In the genomic region with DNA sequence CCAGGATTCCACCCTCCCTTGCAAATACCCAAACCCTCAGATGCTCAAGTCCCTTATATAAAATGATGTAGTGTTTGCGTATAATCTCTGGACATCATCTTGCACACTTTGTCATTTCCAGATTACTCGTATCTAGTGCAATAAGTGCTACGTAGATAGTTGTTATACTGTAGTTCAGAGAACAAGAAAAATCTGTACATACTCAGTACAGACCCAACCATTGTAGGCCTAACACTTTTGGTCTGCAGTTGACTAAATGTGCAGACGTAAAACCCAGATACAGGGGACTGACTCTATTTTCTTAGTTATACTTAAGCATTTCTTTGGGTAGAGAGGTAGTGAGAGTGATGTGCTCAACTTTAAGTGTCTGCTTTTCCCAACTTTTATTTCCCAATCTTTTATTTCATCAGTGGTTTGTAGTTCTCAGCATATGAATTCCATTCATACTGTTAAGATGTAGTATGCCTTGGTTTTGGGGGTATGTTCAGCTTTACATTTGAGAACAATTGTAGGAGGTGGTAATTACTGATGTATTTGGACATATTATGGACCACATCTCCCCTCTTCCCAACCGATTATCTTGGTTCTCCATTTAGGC, we compare ENCODE assay signal across 21 cellular contexts. TPM values are rescaled to one million over a fixed set of nuclear protein-coding genes. Genes with fewer than 3 reads are reported as not detected.
A peak's percentile ranks its signal among the peaks of the same experiment; 100 is the strongest.
DNase-seq lines count a peak whose midpoint lies in the region; ATAC-seq and TF ChIP-seq lines count a peak whose summit lies in the region.
"Had no signal": no experiment of that assay in that cellular context is flagged by ENCODE, and none has a peak within 500 bp of the region (broad histone marks: within the 10 kb centered on the region; RNA-seq: fewer than 3 reads in every experiment).

No MANE protein-coding gene starts in this region.

- no peak overlapping the region for H4K5ac ChIP-seq in IMR-90 (ENCODE audit: low read depth, low read length)

- peaks cover 8 to 10% of the 10 kb centered on the region in 2 experiments; a peak in 1 of 4 replicates for H3K79me1 ChIP-seq in IMR-90 (ENCODE audit: low read depth in 1 of 2, low read length in 2 of 2)

- H3K4me3 ChIP-seq in breast epithelium (no peak overlapping the region), IMR-90 (ENCODE audit: insufficient read depth, low read depth, low read length) (no peak overlapping the region)
- H3K4me3 ChIP-seq: body of pancreas, esophagus squamous epithelium, heart right ventricle, PC-9, upper lobe of left lung had no signal

- CTCF ChIA-PET in MCF 10A (lab: Yijun Ruan, JAX) = interaction anchor here (0.7 kb wide), 1 partner anchor 57 kb away, joined by 4 read pairs; no protein-coding TSS in a partner anchor
- CTCF ChIA-PET in IMR-90 (lab: Yijun Ruan, JAX) = no interaction called here

- no peak overlapping the region for H2BK120ac ChIP-seq in IMR-90 (ENCODE audit: low read depth, low read length)

- DNase-seq in MCF 10A (ENCODE audit: unreplicated experiment) = no peak
- DNase-seq in breast epithelium (ENCODE audit: low spot score in 2 of 2) = no peak
- DNase-seq in IMR-90 = peak; percentile 5
- DNase-seq in fibroblast of gingiva (ENCODE audit: low read depth) = peak; percentile 15
- no peak for DNase-seq in stimulated activated naive B cell treated with anti-CD40 and anti-IgM and Interleukin-4, amounts not matched to agents 10 μg/mL and 1 μg/mL and 100 μg/mL, for 72 hours
- DNase-seq in NAMALWA (ENCODE audit: low spot score) = no peak
- DNase-seq in NCI-H2029 treated with DMSO at 0.1 percent for 48 hours (lab: John Stamatoyannopoulos, UW) = no peak
- DNase-seq in cerebellar nuclear complex (lab: John Stamatoyannopoulos, UW) = no peak
- DNase-seq: ACHN; activated naive CD4-positive, alpha-beta T cell treated with anti-CD3 and anti-CD28 coated beads, Interleukin-2, amount 50 U/mL, for 16 hours; body of pancreas; CD4-positive, CD25-positive, alpha-beta regulatory T cell; esophagus squamous epithelium; heart right ventricle; mesenchymal stem cell; NCI-H1092 treated with DMSO at 0.1 percent for 48 hours; NCI-H748 treated with DMSO at 0.1 percent for 48 hours; PC-9; stimulated activated naive CD4-positive, alpha-beta T cell; upper lobe of left lung had no signal

- H2AFZ ChIP-seq in IMR-90 (replicated peaks; ENCODE audit: low read length, poor library complexity) = no peak overlapping the region
- H2AFZ ChIP-seq: PC-9 had no signal

- peaks cover 57% of the 10 kb centered on the region for H3K36me3 Mint-ChIP-seq in MCF 10A (ENCODE audit: insufficient read depth, unreplicated experiment)
- H3K36me3 Mint-ChIP-seq in stimulated activated naive B cell treated with anti-CD40 and anti-IgM and Interleukin-4, amounts not matched to agents 10 μg/mL and 1 μg/mL and 100 μg/mL, for 72 hours = peaks cover 19 to 35% of the 10 kb centered on the region in 2 donors

- H2BK15ac ChIP-seq in IMR-90 (ENCODE audit: low read depth, low read length) = no peak overlapping the region

- no peak overlapping the region for H4K91ac ChIP-seq in IMR-90 (ENCODE audit: insufficient read depth, low read depth, low read length)

- no peak overlapping the region for H3K4me3 Mint-ChIP-seq in MCF 10A (ENCODE audit: unreplicated experiment)
- H3K4me3 Mint-ChIP-seq in stimulated activated naive B cell treated with anti-CD40 and anti-IgM and Interleukin-4, amounts not matched to agents 10 μg/mL and 1 μg/mL and 100 μg/mL, for 72 hours = no peak overlapping the region

- H3K4me1 Mint-ChIP-seq in MCF 10A (ENCODE audit: insufficient read depth, unreplicated experiment) = no peaks in the 10 kb centered on the region
- H3K4me1 Mint-ChIP-seq in stimulated activated naive B cell treated with anti-CD40 and anti-IgM and Interleukin-4, amounts not matched to agents 10 μg/mL and 1 μg/mL and 100 μg/mL, for 72 hours = peaks cover 2 to 17% of the 10 kb centered on the region in 2 donors

- no peak for TF ChIP-seq POLR2A in breast epithelium (IDR thresholded peaks at IDR 0.05)
- no peak for TF ChIP-seq POLR2A in IMR-90 (IDR thresholded peaks at IDR 0.05; ENCODE audit: low read depth, low read length)

- H2AK5ac ChIP-seq in IMR-90 (ENCODE audit: low read depth, low read length) = no peak overlapping the region

- TF ChIP-seq CTCF in MCF 10A (IDR thresholded peaks at IDR 0.05; ENCODE audit: unreplicated experiment) (no peak), breast epithelium (IDR thresholded peaks at IDR 0.05) (no peak), IMR-90 (conservative IDR thresholded peaks at IDR 0.05; ENCODE audit: low read depth, low read length) (no peak)

- H3K4ac ChIP-seq in IMR-90 (ENCODE audit: low read depth, low read length) = no peak overlapping the region

- H4K8ac ChIP-seq in IMR-90 (ENCODE audit: low read depth in 2 of 2, low read length in 2 of 2) = no peak overlapping the region

- H3K27me3 ChIP-seq in breast epithelium (no peaks in the 10 kb centered on the region), IMR-90 (ENCODE audit: control insufficient read depth, insufficient read depth, low read length) (no peaks in the 10 kb centered on the region; the same call in 1 of the 2 replicates)
- H3K27me3 ChIP-seq: body of pancreas, esophagus squamous epithelium, heart right ventricle, upper lobe of left lung had no signal

- no peak overlapping the region for H3K4me2 ChIP-seq in IMR-90 (ENCODE audit: low read depth, low read length)
- H3K4me2 ChIP-seq: KMS-11, PC-9 had no signal

- no peak overlapping the region for H3K14ac ChIP-seq in IMR-90 (replicated peaks; ENCODE audit: low read depth, low read length)

- in situ Hi-C loops in IMR-90 (cut with MboI; ENCODE audit: low sequenced_read_pairs) = no loop called here

- H2AK9ac ChIP-seq in IMR-90 (replicated peaks; ENCODE audit: low read depth, low read length, poor library complexity) = no peak overlapping the region

- no peaks in the 10 kb centered on the region for H3K9me3 Mint-ChIP-seq in MCF 10A (ENCODE audit: unreplicated experiment)
- no peaks in the 10 kb centered on the region for H3K9me3 Mint-ChIP-seq in stimulated activated naive B cell treated with anti-CD40 and anti-IgM and Interleukin-4, amounts not matched to agents 10 μg/mL and 1 μg/mL and 100 μg/mL, for 72 hours
- H3K9me3 Mint-ChIP-seq: CD4-positive, CD25-positive, alpha-beta regulatory T cell had no signal

- peaks cover 3% of the 10 kb centered on the region; the same call in 1 of the 2 replicates for H3K9me1 ChIP-seq in IMR-90 (ENCODE audit: insufficient read depth, low read length)

- no CpG with 5 or more reads among the region's 5 CpGs for WGBS in IMR-90 (ENCODE audit: extremely low coverage in 2 of 2, insufficient read length in 1 of 2), 2 experiments

- BruUV-seq in MCF 10A (replicated peaks; lab: Mats Ljungman, UMichigan) = no TSS peak
- BruUV-seq in IMR-90 (replicated peaks; lab: Mats Ljungman, UMichigan) = no TSS peak

- TF ChIP-seq RAD21 in IMR-90 (IDR thresholded peaks at IDR 0.05; ENCODE audit: low read length) = no peak

- H3K56ac ChIP-seq in IMR-90 (ENCODE audit: extremely low read depth, insufficient read depth, low read length) = no peak overlapping the region

- H3K27me3 Mint-ChIP-seq in MCF 10A (ENCODE audit: insufficient read depth, unreplicated experiment) = no peaks in the 10 kb centered on the region
- H3K27me3 Mint-ChIP-seq in stimulated activated naive B cell treated with anti-CD40 and anti-IgM and Interleukin-4, amounts not matched to agents 10 μg/mL and 1 μg/mL and 100 μg/mL, for 72 hours = no peaks in the 10 kb centered on the region
- H3K27me3 Mint-ChIP-seq: CD4-positive, CD25-positive, alpha-beta regulatory T cell had no signal

- H3K27ac Mint-ChIP-seq in MCF 10A (ENCODE audit: low read depth, unreplicated experiment) = peak overlapping the region; percentile 23
- H3K27ac Mint-ChIP-seq in stimulated activated naive B cell treated with anti-CD40 and anti-IgM and Interleukin-4, amounts not matched to agents 10 μg/mL and 1 μg/mL and 100 μg/mL, for 72 hours = peak overlapping the region; percentile 67

- H3K4me1 ChIP-seq in breast epithelium (no peaks in the 10 kb centered on the region), IMR-90 (ENCODE audit: control insufficient read depth, insufficient read depth, low read length) (no peaks in the 10 kb centered on the region)
- H3K4me1 ChIP-seq: body of pancreas, esophagus squamous epithelium had no signal

- H3K27ac ChIP-seq in breast epithelium (no peak overlapping the region), IMR-90 (ENCODE audit: insufficient read depth, low read length) (no peak overlapping the region)
- H3K27ac ChIP-seq: body of pancreas, esophagus squamous epithelium, heart right ventricle, KMS-11, PC-9, upper lobe of left lung had no signal

- no peak overlapping the region for H3K9ac ChIP-seq in IMR-90 (ENCODE audit: low read depth, low read length)
- H3K9ac ChIP-seq: KMS-11 had no signal

- H2BK20ac ChIP-seq in IMR-90 (ENCODE audit: low read depth, low read length) = no peak overlapping the region

- peak; percentile 33 for ATAC-seq in IMR-90 (ENCODE audit: low read depth)
- peak; percentile 16 to 19 for ATAC-seq in stimulated activated naive B cell treated with anti-CD40 and anti-IgM and Interleukin-4, amounts not matched to agents 10 μg/mL and 1 μg/mL and 100 μg/mL, for 72 hours (replicated peaks)
- ATAC-seq: body of pancreas had no signal

- H3K36me3 ChIP-seq in breast epithelium = no peaks in the 10 kb centered on the region
- peaks cover 18% of the 10 kb centered on the region for H3K36me3 ChIP-seq in IMR-90 (ENCODE audit: control insufficient read depth, insufficient read depth, low read length)

- no peaks in the 10 kb centered on the region for H3K9me3 ChIP-seq in breast epithelium
- H3K9me3 ChIP-seq in IMR-90 (ENCODE audit: control insufficient read depth, insufficient read depth, low read length) = no peaks in the 10 kb centered on the region
- H3K9me3 ChIP-seq: body of pancreas, esophagus squamous epithelium, heart right ventricle, upper lobe of left lung had no signal

- intact Hi-C loops in MCF 10A (cut with micrococcal nuclease) = no loop called here
- intact Hi-C loops in breast epithelium (cut with DNase I; ENCODE audit: low total_unique reads) = loop anchor here (2.0 kb wide), 1 partner anchor 34 kb away; no protein-coding TSS in a partner anchor
- intact Hi-C loops in IMR-90 (cut with micrococcal nuclease) = no loop called here

- no peak overlapping the region for H3K23ac ChIP-seq in IMR-90 (ENCODE audit: low read depth, low read length)

- H3K18ac ChIP-seq in IMR-90 (ENCODE audit: low read depth, low read length) = no peak overlapping the region

- peaks cover 4% of the 10 kb centered on the region; the same call in 1 of the 2 replicates for H4K20me1 ChIP-seq in IMR-90 (ENCODE audit: insufficient read depth, low read length)

- H2BK5ac ChIP-seq in IMR-90 (ENCODE audit: low read depth, low read length, poor library complexity, severe bottlenecking) = no peak overlapping the region

- POLR2A ChIA-PET in MCF 10A (lab: Yijun Ruan, JAX) = interaction anchor here (0.8 to 1.3 kb wide), 2 partner anchors 29 to 55 kb away, joined by 3 to 4 read pairs; no protein-coding TSS in a partner anchor
- POLR2A ChIA-PET in IMR-90 (lab: Charles Lee; ENCODE audit: unreplicated experiment) = no interaction called here

- dilution Hi-C loops in IMR-90 (cut with HindIII; ENCODE audit: low sequenced_read_pairs, unreplicated experiment) = no loop called here

RNA-seq across cellular contexts. Expression of a gene that starts 43.9 kb away (rescaled TPM):
- total RNA-seq in MCF 10A (2022) (111 and 143 TPM in 2 replicates), breast epithelium (100 to 1,000 TPM in 2 of 3 donors, 10 to 100 TPM in 1; 82.6 to 136 (median 125) TPM), IMR-90 (2012; rRNA removed) (197 and 225 TPM in 2 replicates)
- polyA plus RNA-seq in IMR-90 (2012; rRNA removed) = 14.7 and 19.2 TPM in 2 replicates
- 2.1 and 3.4 TPM in 2 replicates for polyA plus RNA-seq in IMR-90 (2012; cell fraction: cytosol; rRNA removed)
- 1.5 and 13.5 TPM in 2 replicates for polyA plus RNA-seq in IMR-90 (2012; cell fraction: nucleus; rRNA removed; ENCODE audit: low replicate concordance)

Comparison
In these comparisons a context has a peak if more than half of its experiments do, and no peak if none do; other contexts are left out.
1. DNase-seq: peak in IMR-90 (single experiment) and fibroblast of gingiva (single experiment); none in MCF 10A (single experiment), breast epithelium (0 of 2), stimulated activated naive B cell treated with anti-CD40 and anti-IgM and Interleukin-4, amounts not matched to agents 10 μg/mL and 1 μg/mL and 100 μg/mL, for 72 hours (single experiment), NAMALWA (single experiment), NCI-H2029 treated with DMSO at 0.1 percent for 48 hours (single experiment) and cerebellar nuclear complex (0 of 2).